8 cellular contexts compared by ENCODE assay signal in the genomic region with DNA sequence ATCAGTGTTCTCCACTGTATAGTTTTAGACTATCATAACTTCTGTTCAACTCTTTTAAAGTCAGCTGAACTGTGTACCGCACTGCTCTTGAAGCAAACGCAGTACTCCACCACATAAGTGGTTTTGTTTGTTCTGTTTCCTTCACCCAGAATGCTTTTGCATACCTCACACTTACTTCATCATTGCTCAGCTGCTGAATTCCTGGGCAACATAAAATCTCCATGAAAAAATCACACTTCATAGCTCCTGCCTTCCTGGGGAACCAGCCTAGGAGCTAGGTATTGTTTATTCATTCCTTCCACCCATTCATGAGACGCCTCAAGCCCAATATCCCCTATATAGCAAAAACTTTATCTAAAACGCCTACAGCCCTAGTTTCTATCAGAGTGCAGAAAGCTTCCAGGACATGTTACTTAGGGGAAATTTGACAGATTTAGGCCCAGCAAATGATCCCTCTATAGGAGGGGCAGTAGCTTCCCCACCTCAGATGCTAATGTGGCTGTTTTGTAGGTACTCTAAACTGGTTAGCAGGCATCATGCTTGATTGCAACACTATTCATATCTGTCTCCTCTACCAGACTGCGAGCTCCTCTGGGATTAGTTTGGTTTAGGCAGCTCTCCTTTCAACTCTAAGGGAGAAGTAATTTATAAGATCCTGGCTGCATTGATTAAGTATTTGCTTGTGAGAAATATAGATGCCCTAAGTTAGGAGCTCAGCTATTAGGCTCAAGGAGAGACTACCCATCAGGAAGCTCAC. TPM values are rescaled to one million over a fixed set of nuclear protein-coding genes. Genes with fewer than 3 reads are reported as not detected.
DNase-seq lines count a peak whose midpoint lies in the region; ATAC-seq and TF ChIP-seq lines count a peak whose summit lies in the region.
"Had no signal": no experiment of that assay in that cellular context is flagged by ENCODE, and none has a peak within 500 bp of the region (broad histone marks: within the 10 kb centered on the region; RNA-seq: fewer than 3 reads in every experiment).

No MANE protein-coding gene starts in this region.

- DNase-seq in activated B cell treated with CpG ODN at 0.5 μM for 24 hours: no peak
- DNase-seq in Peyer's patch: no peak
- DNase-seq in HCEC 1CT: no peak
- no peak for DNase-seq in NCI-H1092 (lab: John Stamatoyannopoulos, UW)

- H3K27ac ChIP-seq in parathyroid adenoma (no peak overlapping the region), Peyer's patch (no peak overlapping the region)

- H3K9me3 ChIP-seq in parathyroid adenoma (ENCODE audit: control insufficient read depth, low read length) (no peaks in the 10 kb centered on the region), Peyer's patch (no peaks in the 10 kb centered on the region)

- H3K4me3 ChIP-seq in parathyroid adenoma (ENCODE audit: low read depth, low read length) (no peak overlapping the region), Peyer's patch (peak overlapping the region in 1 of 4 donors; percentile 52)

- H3K27ac Mint-ChIP-seq in activated B cell treated with CpG ODN at 0.5 μM for 24 hours: peak overlapping the region; percentile 93

- peaks cover 14% of the 10 kb centered on the region for H3K4me1 Mint-ChIP-seq in activated B cell treated with CpG ODN at 0.5 μM for 24 hours

- H3K4me3 Mint-ChIP-seq in activated B cell treated with CpG ODN at 0.5 μM for 24 hours: peak overlapping the region; percentile 86

- peak; percentile 24 for ATAC-seq in GM19023 (IDR thresholded peaks at IDR 0.05; ENCODE audit: unreplicated experiment)
- ATAC-seq in HG02759 (IDR thresholded peaks at IDR 0.05; ENCODE audit: unreplicated experiment): peak; percentile 16
- ATAC-seq in activated B cell treated with CpG ODN at 0.5 μM for 24 hours (ENCODE audit: low read depth): peak; percentile 25

- no peak overlapping the region for H3K9ac ChIP-seq in parathyroid adenoma

- POLR2A ChIA-PET in activated B cell treated with CpG ODN at 0.5 μM for 24 hours (lab: Charles Lee): interaction anchor here (0.7 to 2.2 kb wide), 5 partner anchors 128 to 292 kb away, joined by 3 to 18 read pairs (median 4); a partner anchor contains a TSS

- peak overlapping the region; percentile 82 for H2AFZ ChIP-seq in parathyroid adenoma

- no peaks in the 10 kb centered on the region for H3K4me1 ChIP-seq in parathyroid adenoma
- H3K4me1 ChIP-seq in Peyer's patch: no peaks in the 10 kb centered on the region

- H3K36me3 Mint-ChIP-seq in activated B cell treated with CpG ODN at 0.5 μM for 24 hours (ENCODE audit: low read depth): no peaks in the 10 kb centered on the region

- no peaks in the 10 kb centered on the region for H3K27me3 Mint-ChIP-seq in activated B cell treated with CpG ODN at 0.5 μM for 24 hours

- no peaks in the 10 kb centered on the region for H3K9me3 Mint-ChIP-seq in activated B cell treated with CpG ODN at 0.5 μM for 24 hours

- TF ChIP-seq CTCF in activated B cell treated with CpG ODN at 0.5 μM for 24 hours (IDR thresholded peaks at IDR 0.05): no peak
- no peak for TF ChIP-seq CTCF in parathyroid adenoma (IDR thresholded peaks at IDR 0.05)
- no peak for TF ChIP-seq CTCF in Peyer's patch (IDR thresholded peaks at IDR 0.05)

- H3K27me3 ChIP-seq in parathyroid adenoma (ENCODE audit: control insufficient read depth, insufficient read depth, low read length) (no peaks in the 10 kb centered on the region), Peyer's patch (no peaks in the 10 kb centered on the region)

- H3K4me2 ChIP-seq in parathyroid adenoma (ENCODE audit: low read length): peak overlapping the region; percentile 84

- H3K36me3 ChIP-seq in parathyroid adenoma (ENCODE audit: control insufficient read depth, insufficient read depth, low read length): no peaks in the 10 kb centered on the region
- no peaks in the 10 kb centered on the region for H3K36me3 ChIP-seq in Peyer's patch

- intact Hi-C loops in activated B cell treated with CpG ODN at 0.5 μM for 24 hours (cut with micrococcal nuclease): loop anchor here (1.0 to 10.0 kb wide), 8 partner anchors 100 to 598 kb away; a partner anchor contains a TSS

- no peaks in the 10 kb centered on the region for H3K79me2 ChIP-seq in parathyroid adenoma

- no peak for TF ChIP-seq POLR2A in Peyer's patch (IDR thresholded peaks at IDR 0.05)

- CTCF ChIA-PET in activated B cell treated with CpG ODN at 0.5 μM for 24 hours (lab: Charles Lee): interaction anchor here (0.6 to 7.9 kb wide), 18 partner anchors 9 to 600 kb away, joined by 3 to 171 read pairs (median 4); a partner anchor contains a TSS

RNA-seq across cellular contexts. Expression of a gene that starts 44.5 kb away (rescaled TPM):
- not detected in 2 replicates for total RNA-seq in activated B cell treated with CpG ODN at 0.5 μM for 24 hours
- total RNA-seq in Peyer's patch: 10 to 100 TPM in 1 of 4 donors, 1 to 10 TPM in 1, under 1 TPM in 1, not detected in 1; 0.27 to 13.4 (median 5.1) TPM
- total RNA-seq: T-helper 2 cell treated with Interferon-gamma antibody and Interleukin-4, amounts not matched to agents 100 ng/mL and 5 ng/mL, for 36 hours had no signal
